ENCODE assay signal across 16 cellular contexts in the genomic region with DNA sequence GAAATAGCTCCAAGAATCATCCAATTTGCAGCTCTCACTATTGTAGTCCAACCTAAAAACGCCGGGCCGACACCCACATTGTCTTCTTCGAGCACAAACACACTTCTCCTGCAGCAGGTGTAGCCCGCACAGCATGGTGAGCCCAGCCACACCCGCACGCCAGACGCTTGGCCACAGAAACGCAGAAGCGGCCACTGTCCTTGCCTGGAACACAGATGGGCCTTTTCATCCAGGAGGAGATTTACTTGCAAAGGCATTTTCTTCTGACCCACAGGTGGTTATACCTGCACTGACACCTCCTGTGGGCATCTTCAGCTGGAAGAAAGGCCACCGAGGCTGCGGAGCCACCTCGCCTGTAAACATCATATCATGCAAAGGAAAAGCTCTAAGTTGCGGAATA.
DNase-seq lines count a peak whose midpoint lies in the region; ATAC-seq and TF ChIP-seq lines count a peak whose summit lies in the region.
"Had no signal": no experiment of that assay in that cellular context is flagged by ENCODE, and none has a peak within 500 bp of the region (broad histone marks: within the 10 kb centered on the region; RNA-seq: fewer than 3 reads in every experiment).

No MANE protein-coding gene starts in this region.

- H3K23ac ChIP-seq in mesenchymal stem cell (ENCODE audit: low read length in 2 of 2): no peak overlapping the region

- ATAC-seq in lower lobe of right lung: no peak
- ATAC-seq: A549, HCT116 had no signal

- H3K79me1 ChIP-seq in mesenchymal stem cell (replicated peaks; ENCODE audit: low read length, poor library complexity, severe bottlenecking): peaks cover 3% of the 10 kb centered on the region

- H3K14ac ChIP-seq in mesenchymal stem cell (ENCODE audit: low read length in 2 of 2): no peak overlapping the region

- H3K4me3 Mint-ChIP-seq in CD14-positive monocyte: no peak overlapping the region
- H3K4me3 Mint-ChIP-seq in Caco-2 (ENCODE audit: unreplicated experiment): no peak overlapping the region
- H3K4me3 Mint-ChIP-seq: CD4-positive, CD25-positive, alpha-beta regulatory T cell had no signal

- H3K4ac ChIP-seq in mesenchymal stem cell (ENCODE audit: low read depth in 1 of 2, low read length in 2 of 2): no peak overlapping the region

- H3K36me3 ChIP-seq in SJCRH30 (no peaks in the 10 kb centered on the region), mesenchymal stem cell (ENCODE audit: control insufficient read depth in 1 of 2, insufficient read depth in 2 of 2, low read depth in 1 of 2, low read length in 2 of 2) (no peaks in the 10 kb centered on the region), Caco-2 (ENCODE audit: control insufficient read depth, insufficient read depth, low read length) (no peaks in the 10 kb centered on the region), lower lobe of right lung (no peaks in the 10 kb centered on the region)

- peak overlapping the region; percentile 9 for H2AK5ac ChIP-seq in mesenchymal stem cell (ENCODE audit: low read length, severe bottlenecking)

- peaks cover 39% of the 10 kb centered on the region for H3K4me1 ChIP-seq in SJCRH30
- peaks cover 22% of the 10 kb centered on the region for H3K4me1 ChIP-seq in mesenchymal stem cell (ENCODE audit: control insufficient read depth, insufficient read depth, low read depth, low read length)
- peaks cover 45% of the 10 kb centered on the region for H3K4me1 ChIP-seq in Caco-2
- peaks cover 41% of the 10 kb centered on the region for H3K4me1 ChIP-seq in lower lobe of right lung

- BruUV-seq in Caco-2 (replicated peaks; lab: Mats Ljungman, UMichigan): no TSS peak

- H3K27me3 Mint-ChIP-seq in CD14-positive monocyte (ENCODE audit: low read depth in 3 of 3) (peaks cover 0 to 2% (median 0%) of the 10 kb centered on the region in 3 donors), Caco-2 (ENCODE audit: insufficient read depth, unreplicated experiment) (no peaks in the 10 kb centered on the region)
- H3K27me3 Mint-ChIP-seq: CD4-positive, CD25-positive, alpha-beta regulatory T cell had no signal

- H2AFZ ChIP-seq in mesenchymal stem cell (ENCODE audit: low read depth, low read length): no peak overlapping the region

- POLR2A ChIA-PET in Caco-2 (lab: Charles Lee): interaction anchor here (0.7 kb wide), 1 partner anchor 72 kb away, joined by 8 read pairs; no protein-coding TSS in a partner anchor

- H3K9me3 Mint-ChIP-seq in CD14-positive monocyte (peaks cover 0 to 6% (median 0%) of the 10 kb centered on the region in 7 donors), Caco-2 (ENCODE audit: unreplicated experiment) (no peaks in the 10 kb centered on the region)

- H3K18ac ChIP-seq in mesenchymal stem cell (ENCODE audit: low read depth in 1 of 2, low read length in 2 of 2): no peak overlapping the region

- TF ChIP-seq CTCF in CD14-positive monocyte (IDR thresholded peaks at IDR 0.05) (no peak), Caco-2 (IDR thresholded peaks at IDR 0.05; ENCODE audit: insufficient read depth in 1 of 2, low read depth in 1 of 2, low read length in 1 of 2, severe bottlenecking in 1 of 2, unreplicated experiment in 1 of 2) (no peak), lower lobe of right lung (IDR thresholded peaks at IDR 0.05) (no peak)

- no peak overlapping the region for H4K8ac ChIP-seq in mesenchymal stem cell (ENCODE audit: low read length)

- no peak for DNase-seq in CD14-positive monocyte (ENCODE audit: low spot score)
- DNase-seq in COR-L47 (lab: John Stamatoyannopoulos, UW): peak; percentile 37
- DNase-seq in SJCRH30: no peak
- DNase-seq in mesenchymal stem cell: no peak
- no peak for DNase-seq in Caco-2
- DNase-seq in HCEC 1CT: no peak
- no peak for DNase-seq in NCI-H1048 (lab: John Stamatoyannopoulos, UW)
- DNase-seq in lower lobe of right lung: no peak
- DNase-seq: CD4-positive, CD25-positive, alpha-beta regulatory T cell; DMS153; DMS79 treated with DMSO at 0.1 percent for 48 hours; EL; GOT3; KBM-7 had no signal

- H2BK15ac ChIP-seq in mesenchymal stem cell (ENCODE audit: low read depth, poor library complexity, severe bottlenecking): no peak overlapping the region

- CTCF ChIA-PET in Caco-2 (lab: Charles Lee): no interaction called here

- H3K27ac Mint-ChIP-seq in CD14-positive monocyte: peak overlapping the region in 5 of 7 donors; percentile 68 to 99 (median 82)
- no peak overlapping the region for H3K27ac Mint-ChIP-seq in Caco-2 (ENCODE audit: unreplicated experiment)
- H3K27ac Mint-ChIP-seq: CD4-positive, CD25-positive, alpha-beta regulatory T cell had no signal

- no peak overlapping the region for H2BK5ac ChIP-seq in mesenchymal stem cell (ENCODE audit: low read depth, low read length, poor library complexity, severe bottlenecking)

- no peak overlapping the region for H2BK12ac ChIP-seq in mesenchymal stem cell (ENCODE audit: low read length in 2 of 2)

- H3K4me3 ChIP-seq in SJCRH30 (no peak overlapping the region), mesenchymal stem cell (ENCODE audit: insufficient read depth in 1 of 2, low read depth in 1 of 2, low read length in 2 of 2) (no peak overlapping the region), Caco-2 (ENCODE audit: low read depth, low read length) (no peak overlapping the region), lower lobe of right lung (no peak overlapping the region)
- H3K4me3 ChIP-seq: A549 had no signal

- intact Hi-C loops in CD14-positive monocyte (cut with micrococcal nuclease) (loop anchor here in 1 of 2 donors (5.0 to 10.0 kb wide), 2 partner anchors 56 to 237 kb away; no protein-coding TSS in a partner anchor), Caco-2 (cut with micrococcal nuclease; ENCODE audit: unreplicated experiment) (loop anchor here (10.0 kb wide), 2 partner anchors 77 to 167 kb away; no protein-coding TSS in a partner anchor), lower lobe of right lung (cut with DNase I) (no loop called here)

- H2BK120ac ChIP-seq in mesenchymal stem cell (ENCODE audit: low read depth, low read length): no peak overlapping the region

- H3K9ac ChIP-seq in mesenchymal stem cell (ENCODE audit: low read length): no peak overlapping the region

- no peak overlapping the region for H3K4me2 ChIP-seq in mesenchymal stem cell (ENCODE audit: low read length, poor library complexity, severe bottlenecking)
- H3K4me2 ChIP-seq: A549 had no signal

- H3K36me3 Mint-ChIP-seq in CD14-positive monocyte (peaks cover 2 to 3% of the 10 kb centered on the region in 2 donors), Caco-2 (ENCODE audit: insufficient read depth, unreplicated experiment) (peaks cover 18% of the 10 kb centered on the region)
- H3K36me3 Mint-ChIP-seq: CD4-positive, CD25-positive, alpha-beta regulatory T cell had no signal

- H3K4me1 Mint-ChIP-seq in CD14-positive monocyte (peaks cover 44% of the 10 kb centered on the region), Caco-2 (ENCODE audit: low read depth, unreplicated experiment) (peaks cover 38% of the 10 kb centered on the region)

- WGBS in mesenchymal stem cell: 97% methylated on average over 14 of the region's 14 CpGs

- no peaks in the 10 kb centered on the region for H3K9me3 ChIP-seq in SJCRH30 (replicated peaks)
- no peaks in the 10 kb centered on the region for H3K9me3 ChIP-seq in mesenchymal stem cell (ENCODE audit: control insufficient read depth, low read length)
- no peaks in the 10 kb centered on the region for H3K9me3 ChIP-seq in Caco-2
- H3K9me3 ChIP-seq in lower lobe of right lung: no peaks in the 10 kb centered on the region
- H3K9me3 ChIP-seq: A549 had no signal

- H4K91ac ChIP-seq in mesenchymal stem cell (ENCODE audit: low read length): no peak overlapping the region

- H3K27ac ChIP-seq in SJCRH30 (peak overlapping the region; percentile 83), mesenchymal stem cell (ENCODE audit: low read length, poor library complexity, severe bottlenecking) (no peak overlapping the region), lower lobe of right lung (no peak overlapping the region)

- H3K27me3 ChIP-seq in SJCRH30 (no peaks in the 10 kb centered on the region), mesenchymal stem cell (ENCODE audit: control insufficient read depth in 1 of 2, insufficient read depth in 1 of 2, low read length in 2 of 2) (no peaks in the 10 kb centered on the region), Caco-2 (replicated peaks; ENCODE audit: control insufficient read depth, insufficient read depth, low read length) (no peaks in the 10 kb centered on the region), lower lobe of right lung (ENCODE audit: low read depth) (no peaks in the 10 kb centered on the region)
